ENCODE assay signal across 2 cellular contexts in the genomic region with DNA sequence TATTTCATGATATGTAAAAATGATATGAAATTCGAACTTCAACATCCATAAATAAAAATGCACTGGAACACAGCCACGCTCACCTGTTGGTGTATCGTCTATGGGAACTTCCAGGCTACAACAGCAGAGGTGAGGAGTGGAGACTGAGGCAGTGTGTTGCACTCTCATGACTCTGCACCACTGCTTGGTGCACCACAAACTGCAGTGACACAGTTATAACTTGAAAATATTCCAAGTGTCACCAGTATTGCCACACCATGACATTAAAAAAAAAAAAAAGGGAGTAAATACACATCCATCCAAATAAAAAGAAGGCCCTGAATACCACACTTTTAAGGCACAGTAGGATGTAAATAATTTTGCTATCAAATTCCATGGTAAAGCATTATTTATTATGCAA.
TF ChIP-seq lines count a peak whose summit lies in the region.

No MANE protein-coding gene starts in this region.

TF ChIP-seq in liver, 16 proteins besides CTCF, POLR2A, EP300 and RAD21:
- TF ChIP-seq RXRA (IDR thresholded peaks at IDR 0.05) = peak; percentile 52 to 57
- TF ChIP-seq, protein P1, sequence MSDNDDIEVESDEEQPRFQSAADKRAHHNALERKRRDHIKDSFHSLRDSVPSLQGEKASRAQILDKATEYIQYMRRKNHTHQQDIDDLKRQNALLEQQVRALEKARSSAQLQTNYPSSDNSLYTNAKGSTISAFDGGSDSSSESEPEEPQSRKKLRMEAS (IDR thresholded peaks at IDR 0.05) = no peak

TF ChIP-seq in HepG2, 621 proteins besides CTCF, POLR2A, EP300 and RAD21:
- TF ChIP-seq ZNF577 (CRISPR knock-in tag; IDR thresholded peaks at IDR 0.05; ENCODE audit: borderline replicate concordance, low read depth) = no peak
- TF ChIP-seq XBP1 (CRISPR knock-in tag; IDR thresholded peaks at IDR 0.05) = no peak
- no peak for TF ChIP-seq PTBP1 (IDR thresholded peaks at IDR 0.05; ENCODE audit: low read depth, low read length, poor library complexity, severe bottlenecking)
- TF ChIP-seq, protein P2, sequence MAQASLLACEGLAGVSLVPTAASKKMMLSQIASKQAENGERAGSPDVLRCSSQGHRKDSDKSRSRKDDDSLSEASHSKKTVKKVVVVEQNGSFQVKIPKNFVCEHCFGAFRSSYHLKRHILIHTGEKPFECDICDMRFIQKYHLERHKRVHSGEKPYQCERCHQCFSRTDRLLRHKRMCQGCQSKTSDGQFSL (CRISPR knock-in tag; IDR thresholded peaks at IDR 0.05) = no peak
- TF ChIP-seq NR2C2 (CRISPR knock-in tag; IDR thresholded peaks at IDR 0.05; ENCODE audit: borderline replicate concordance) = no peak
- TF ChIP-seq ZNF563 (CRISPR knock-in tag; IDR thresholded peaks at IDR 0.05) = no peak
